ENCODE assay signal across 1 cellular context in the genomic region with DNA sequence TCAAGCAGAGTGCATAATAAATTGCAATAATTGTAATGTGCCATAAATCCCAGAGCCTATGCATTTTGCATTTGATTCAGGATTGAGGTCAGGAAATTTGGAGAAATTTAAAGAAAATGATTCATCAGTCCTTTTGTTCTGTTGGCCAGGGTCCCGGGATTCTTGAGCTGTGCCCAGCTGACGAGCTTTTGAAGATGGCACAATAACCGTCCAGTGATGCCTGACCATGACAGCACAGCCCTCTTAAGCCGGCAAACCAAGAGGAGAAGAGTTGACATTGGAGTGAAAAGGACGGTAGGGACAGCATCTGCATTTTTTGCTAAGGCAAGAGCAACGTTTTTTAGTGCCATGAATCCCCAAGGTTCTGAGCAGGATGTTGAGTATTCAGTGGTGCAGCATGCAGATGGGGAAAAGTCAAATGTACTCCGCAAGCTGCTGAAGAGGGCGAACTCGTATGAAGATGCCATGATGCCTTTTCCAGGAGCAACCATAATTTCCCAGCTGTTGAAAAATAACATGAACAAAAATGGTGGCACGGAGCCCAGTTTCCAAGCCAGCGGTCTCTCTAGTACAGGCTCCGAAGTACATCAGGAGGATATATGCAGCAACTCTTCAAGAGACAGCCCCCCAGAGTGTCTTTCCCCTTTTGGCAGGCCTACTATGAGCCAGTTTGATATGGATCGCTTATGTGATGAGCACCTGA.
TF ChIP-seq lines count a peak whose summit lies in the region.

No MANE protein-coding gene starts in this region.

TF ChIP-seq in IMR-90, 13 proteins besides CTCF, POLR2A, EP300 and RAD21:
- no peak for TF ChIP-seq CEBPB (IDR thresholded peaks at IDR 0.05; ENCODE audit: low read depth, low read length)
- TF ChIP-seq USF2 (IDR thresholded peaks at IDR 0.05; ENCODE audit: low read depth, low read length) = no peak
- TF ChIP-seq RFX5 (IDR thresholded peaks at IDR 0.05; ENCODE audit: low read depth, low read length) = no peak
- TF ChIP-seq BHLHE40 (IDR thresholded peaks at IDR 0.05; ENCODE audit: low read depth, low read length) = no peak
- no peak for TF ChIP-seq CHD1 (IDR thresholded peaks at IDR 0.05; ENCODE audit: low read depth, low read length)
- TF ChIP-seq, protein P1, sequence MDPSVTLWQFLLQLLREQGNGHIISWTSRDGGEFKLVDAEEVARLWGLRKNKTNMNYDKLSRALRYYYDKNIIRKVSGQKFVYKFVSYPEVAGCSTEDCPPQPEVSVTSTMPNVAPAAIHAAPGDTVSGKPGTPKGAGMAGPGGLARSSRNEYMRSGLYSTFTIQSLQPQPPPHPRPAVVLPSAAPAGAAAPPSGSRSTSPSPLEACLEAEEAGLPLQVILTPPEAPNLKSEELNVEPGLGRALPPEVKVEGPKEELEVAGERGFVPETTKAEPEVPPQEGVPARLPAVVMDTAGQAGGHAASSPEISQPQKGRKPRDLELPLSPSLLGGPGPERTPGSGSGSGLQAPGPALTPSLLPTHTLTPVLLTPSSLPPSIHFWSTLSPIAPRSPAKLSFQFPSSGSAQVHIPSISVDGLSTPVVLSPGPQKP (IDR thresholded peaks at IDR 0.05; ENCODE audit: borderline replicate concordance, low read depth, low read length) = no peak
